Comparison of ENCODE assay signal across 8 cellular contexts in genomic region chr19:42284641-42285341, GRCh38. TPM values are rescaled to one million over a fixed set of nuclear protein-coding genes. Genes with fewer than 3 reads are reported as not detected.
DNase-seq lines count a peak whose midpoint lies in the region; ATAC-seq, FAIRE-seq and TF ChIP-seq lines count a peak whose summit lies in the region.

No MANE protein-coding gene starts in this region.

- H3K9me1 ChIP-seq in endothelial cell of umbilical vein (replicated peaks; ENCODE audit: control insufficient read depth, extremely low read depth, insufficient read depth, low read length), result no peaks in the 10 kb centered on the region

- 10% methylated on average over 26 of the region's 33 CpGs for WGBS in SK-N-SH (ENCODE audit: low lambda C conversion rate)
- WGBS in neuronal stem cell (ENCODE audit: extremely low coverage in 2 of 2, insufficient read length in 2 of 2, insufficient replicate concordance in 1 of 2), 2 donors, result no CpG with 5 or more reads among the region's 33 CpGs

- H3K79me2 ChIP-seq in SK-N-SH (ENCODE audit: insufficient read depth) (peaks cover 47% of the 10 kb centered on the region), endothelial cell of umbilical vein (ENCODE audit: control insufficient read depth, insufficient read depth, low read length) (peaks cover 23% of the 10 kb centered on the region)

- peak overlapping the region; percentile 87 to 91 (median 88) for H3K4me3 Mint-ChIP-seq in T-cell

- peak overlapping the region; percentile 88 to 95 for H3K4me3 ChIP-seq in SK-N-SH (ENCODE audit: low read depth in 2 of 2, low read length in 1 of 2)
- H3K4me3 ChIP-seq in endothelial cell of umbilical vein (replicated peaks in 1 of 3; ENCODE audit: insufficient read depth in 1 of 3, low read depth in 1 of 3, low read length in 3 of 3), result peak overlapping the region; percentile 41 to 63 (median 55)
- H3K4me3 ChIP-seq in neuronal stem cell (ENCODE audit: low read length in 2 of 2), result peak overlapping the region; percentile 87 to 96

- H3K27me3 ChIP-seq in SK-N-SH (ENCODE audit: insufficient read depth), result no peaks in the 10 kb centered on the region
- H3K27me3 ChIP-seq in endothelial cell of umbilical vein (ENCODE audit: control insufficient read depth in 2 of 2, insufficient read depth in 2 of 2, low read length in 2 of 2), result no peaks in the 10 kb centered on the region
- H3K27me3 ChIP-seq in neuronal stem cell (ENCODE audit: control insufficient read depth in 3 of 3, insufficient read depth in 3 of 3, low read depth in 1 of 3, low read length in 3 of 3), result peaks cover 0 to 2% (median 0%) of the 10 kb centered on the region in 3 experiments

- H4K8ac ChIP-seq in neuronal stem cell (ENCODE audit: low read depth, low read length), result peak overlapping the region; percentile 58

- H3K36me3 ChIP-seq in SK-N-SH (replicated peaks in 1 of 2; ENCODE audit: control insufficient read depth in 1 of 2, insufficient read depth in 2 of 2, low read length in 1 of 2) (peaks cover 17 to 31% of the 10 kb centered on the region in 2 experiments), endothelial cell of umbilical vein (ENCODE audit: control insufficient read depth in 2 of 2, extremely low read depth in 1 of 2, insufficient read depth in 2 of 2, low read length in 2 of 2) (peaks cover 4 to 27% of the 10 kb centered on the region in 2 experiments), neuronal stem cell (replicated peaks in 1 of 2; ENCODE audit: control insufficient read depth in 2 of 2, insufficient read depth in 2 of 2, low read length in 2 of 2) (peaks cover 36 to 44% of the 10 kb centered on the region in 2 donors)

- peaks cover 29% of the 10 kb centered on the region for H3F3A ChIP-seq in SK-N-SH (replicated peaks; ENCODE audit: insufficient read depth)

- peak overlapping the region; percentile 62 for H2BK5ac ChIP-seq in neuronal stem cell (ENCODE audit: low read length)

- H4K91ac ChIP-seq in neuronal stem cell (ENCODE audit: low read depth, low read length, poor library complexity), result no peak overlapping the region

- POLR2A ChIA-PET in SK-N-SH (lab: Yijun Ruan, JAX) (interaction anchor here (0.6 to 0.9 kb wide), 2 partner anchors 10 to 38 kb away, joined by 4 read pairs; no protein-coding TSS in a partner anchor), T-cell (lab: Charles Lee) (interaction anchor here in 1 of 2 donors (0.6 kb wide), 2 partner anchors 19 to 74 kb away, joined by 3 to 9 read pairs; no protein-coding TSS in a partner anchor), endothelial cell of umbilical vein (lab: Charles Lee) (no interaction called here)

- dilution Hi-C loops in endothelial cell of umbilical vein (cut with MboI; ENCODE audit: extremely low pct_ligation_motif_present, low sequenced_read_pairs), result no loop called here

- peak overlapping the region; percentile 81 for H3K4ac ChIP-seq in neuronal stem cell (ENCODE audit: low read length)

- FAIRE-seq in endothelial cell of umbilical vein (lab: Jason Lieb, UNC), result peak; percentile 15

- no TSS peak for BruUV-seq in endothelial cell of umbilical vein (replicated peaks; lab: Mats Ljungman, UMichigan)

- H3K79me1 ChIP-seq in neuronal stem cell (ENCODE audit: low read depth, low read length), result peaks cover 28% of the 10 kb centered on the region

- no peak for ATAC-seq in SK-N-SH treated with all-trans-retinoic acid at 6 μM for 48 hours
- no peak for ATAC-seq in T-cell (replicated peaks in 1 of 4)
- no peak for ATAC-seq in GM18868 (IDR thresholded peaks at IDR 0.05; ENCODE audit: unreplicated experiment)
- ATAC-seq in GM18498 (IDR thresholded peaks at IDR 0.05; ENCODE audit: unreplicated experiment), result no peak

- peaks cover 3% of the 10 kb centered on the region for H3K36me3 Mint-ChIP-seq in T-cell

- no peak overlapping the region for H2BK120ac ChIP-seq in neuronal stem cell (ENCODE audit: low read depth, low read length)

- H2AFZ ChIP-seq in SK-N-SH (ENCODE audit: low read depth) (no peak overlapping the region), endothelial cell of umbilical vein (ENCODE audit: low read depth, low read length) (no peak overlapping the region), neuronal stem cell (ENCODE audit: low read length) (peak overlapping the region; percentile 39)

- intact Hi-C loops in endothelial cell of umbilical vein (cut with micrococcal nuclease), result no loop called here

- no peak for TF ChIP-seq EP300 in SK-N-SH (IDR thresholded peaks at IDR 0.05; ENCODE audit: borderline replicate concordance in 1 of 2, low read depth in 1 of 2, low read length in 1 of 2)

- H3K27me3 Mint-ChIP-seq in T-cell, result no peaks in the 10 kb centered on the region

- H3K4me1 ChIP-seq in SK-N-SH (ENCODE audit: control insufficient read depth in 1 of 2, insufficient read depth in 2 of 2, low read depth in 1 of 2, low read length in 1 of 2) (peaks cover 33 to 47% of the 10 kb centered on the region in 2 experiments), endothelial cell of umbilical vein (ENCODE audit: control insufficient read depth, extremely low read depth, insufficient read depth, low read length) (peaks cover 40% of the 10 kb centered on the region), neuronal stem cell (ENCODE audit: control insufficient read depth in 2 of 2, insufficient read depth in 1 of 2, low read depth in 1 of 2, low read length in 2 of 2) (peaks cover 35 to 38% of the 10 kb centered on the region in 2 donors)

- TF ChIP-seq POLR2A in endothelial cell of umbilical vein (IDR thresholded peaks at IDR 0.05; ENCODE audit: low read depth, low read length), result no peak

- no peak for TF ChIP-seq RAD21 in SK-N-SH (IDR thresholded peaks at IDR 0.05; ENCODE audit: low read length)

- peak overlapping the region; percentile 99 for H3K4me2 ChIP-seq in SK-N-SH
- peak overlapping the region; percentile 74 for H3K4me2 ChIP-seq in endothelial cell of umbilical vein (ENCODE audit: insufficient read depth, low read length)
- peak overlapping the region; percentile 97 for H3K4me2 ChIP-seq in neuronal stem cell (ENCODE audit: insufficient read depth, low read length, poor library complexity, severe bottlenecking)

- DNase-seq in SK-N-SH, result no peak
- DNase-seq in T-cell, result peak in 2 of 34 experiments; percentile 15 to 35
- DNase-seq in endothelial cell of umbilical vein (ENCODE audit: low read depth, low spot score), result peak; percentile 20
- DNase-seq in neuronal stem cell (ENCODE audit: low spot score), result peak; percentile 29
- no peak for DNase-seq in NCI-H2196 (lab: John Stamatoyannopoulos, UW; ENCODE audit: unreplicated experiment)

- H4K20me1 ChIP-seq in SK-N-SH (ENCODE audit: insufficient read depth), result peaks cover 24% of the 10 kb centered on the region
- H4K20me1 ChIP-seq in endothelial cell of umbilical vein (replicated peaks; ENCODE audit: control insufficient read depth, extremely low read depth, insufficient read depth, low read length), result no peaks in the 10 kb centered on the region

- H3K4me1 Mint-ChIP-seq in T-cell, result peaks cover 20 to 32% (median 24%) of the 10 kb centered on the region in 3 donors

- peak overlapping the region; percentile 77 for H3K9ac ChIP-seq in SK-N-SH
- peak overlapping the region; percentile 53 for H3K9ac ChIP-seq in endothelial cell of umbilical vein (replicated peaks; ENCODE audit: extremely low read depth, insufficient read depth, low read length)
- H3K9ac ChIP-seq in neuronal stem cell (ENCODE audit: low read depth, low read length, poor library complexity), result peak overlapping the region; percentile 94

- no peaks in the 10 kb centered on the region for H3K9me3 Mint-ChIP-seq in T-cell

- H3K27ac Mint-ChIP-seq in T-cell, result peak overlapping the region; percentile 91 to 95

- CTCF ChIA-PET in SK-N-SH (lab: Yijun Ruan, JAX) (interaction anchor here (0.6 to 1.8 kb wide), 5 partner anchors 10 to 176 kb away, joined by 3 to 9 read pairs (median 3); no protein-coding TSS in a partner anchor), T-cell (lab: Charles Lee) (interaction anchor here in 1 of 2 donors (1.2 to 1.3 kb wide), 2 partner anchors 42 to 176 kb away, joined by 4 to 5 read pairs; partner anchors contain the start of gene GSK3A), endothelial cell of umbilical vein (lab: Charles Lee) (interaction anchor here (1.2 to 3.0 kb wide), 4 partner anchors 12 to 40 kb away, joined by 4 to 17 read pairs (median 4); no protein-coding TSS in a partner anchor)

- H2BK15ac ChIP-seq in neuronal stem cell (ENCODE audit: low read length), result no peak overlapping the region

- no peaks in the 10 kb centered on the region for H3K9me3 ChIP-seq in SK-N-SH
- H3K9me3 ChIP-seq in endothelial cell of umbilical vein (replicated peaks; ENCODE audit: control insufficient read depth, insufficient read depth, low read length), result no peaks in the 10 kb centered on the region
- peaks cover 0 to 2% of the 10 kb centered on the region in 2 donors for H3K9me3 ChIP-seq in neuronal stem cell (replicated peaks in 1 of 2; ENCODE audit: control insufficient read depth in 2 of 2, insufficient read depth in 1 of 2, low read depth in 1 of 2, low read length in 2 of 2)

- H3K14ac ChIP-seq in neuronal stem cell (ENCODE audit: low read length), result peak overlapping the region; percentile 97

- no peak overlapping the region for H2BK12ac ChIP-seq in neuronal stem cell (ENCODE audit: low read length)

- H3K23ac ChIP-seq in neuronal stem cell (ENCODE audit: low read depth, low read length, poor library complexity), result peak overlapping the region; percentile 44

- H2AK5ac ChIP-seq in neuronal stem cell (ENCODE audit: low read depth, low read length), result peak overlapping the region; percentile 82

- TF ChIP-seq CTCF in SK-N-SH (IDR thresholded peaks at IDR 0.05) (no peak), endothelial cell of umbilical vein (IDR thresholded peaks at IDR 0.05; ENCODE audit: extremely low read depth in 1 of 2, insufficient read depth in 1 of 2, low read depth in 1 of 2, low read length in 2 of 2) (no peak)

- H3K9me2 ChIP-seq in SK-N-SH, result no peaks in the 10 kb centered on the region

- H3K18ac ChIP-seq in neuronal stem cell (ENCODE audit: low read length), result peak overlapping the region; percentile 92

- H3K27ac ChIP-seq in SK-N-SH (ENCODE audit: low read depth in 2 of 2, low read length in 1 of 2), result peak overlapping the region in 1 of 2 experiments; percentile 95; a peak in 2 of 4 replicates
- H3K27ac ChIP-seq in endothelial cell of umbilical vein (ENCODE audit: insufficient read depth, low read depth, low read length), result peak overlapping the region; percentile 38
- peak overlapping the region; percentile 50 for H3K27ac ChIP-seq in neuronal stem cell (replicated peaks; ENCODE audit: low read length)

RNA-seq across cellular contexts. Expression of gene CIC, which starts 15.7 kb away (rescaled TPM):
- polyA plus RNA-seq in SK-N-SH (2012; rRNA removed), result 8.6 and 16.9 TPM in 2 replicates
- 7.7 and 12.5 TPM in 2 replicates for polyA plus RNA-seq in SK-N-SH (2012; cell fraction: cytosol; rRNA removed)
- polyA plus RNA-seq in SK-N-SH (2012; cell fraction: nucleus; rRNA removed), result 67.2 and 121 TPM in 2 replicates
- 100 to 1,000 TPM in 4 of 5 donors, 10 to 100 TPM in 1; 93.9 to 110 (median 104) TPM for total RNA-seq in T-cell
- total RNA-seq in endothelial cell of umbilical vein, result 86.0 and 86.3 TPM in 2 replicates
- polyA plus RNA-seq in endothelial cell of umbilical vein, result 18.4 and 23.5 TPM in 2 replicates
- polyA plus RNA-seq in endothelial cell of umbilical vein (2011; cell fraction: cytosol; rRNA removed), result 15.8 and 26.9 TPM in 2 replicates
- 59.1 and 69.4 TPM in 2 replicates for polyA plus RNA-seq in endothelial cell of umbilical vein (2011; cell fraction: nucleus; rRNA removed)
- polyA plus RNA-seq in endothelial cell of umbilical vein (2012), result 28.9 and 43.8 TPM in 2 replicates
- 9.1 and 9.7 TPM in 2 replicates for polyA minus RNA-seq in endothelial cell of umbilical vein
- polyA minus RNA-seq in endothelial cell of umbilical vein (2011; cell fraction: cytosol; rRNA and poly(A)+ RNA removed), result 11.2 TPM
- polyA minus RNA-seq in endothelial cell of umbilical vein (2011; cell fraction: nucleus; rRNA and poly(A)+ RNA removed), result 15.3 and 26.1 TPM in 2 replicates
- polyA plus RNA-seq in neuronal stem cell (2013, experiment 1 of 2), result 38.5 TPM
- polyA plus RNA-seq in neuronal stem cell (2013, experiment 2 of 2), result 37.8 TPM

RNA-seq across cellular contexts. Expression of gene PRR19, which starts 17.1 kb away (rescaled TPM):
- polyA plus RNA-seq in SK-N-SH (2012; rRNA removed), result 1.3 TPM in 2 replicates
- 0.40 and 0.87 TPM in 2 replicates for polyA plus RNA-seq in SK-N-SH (2012; cell fraction: cytosol; rRNA removed)
- polyA plus RNA-seq in SK-N-SH (2012; cell fraction: nucleus; rRNA removed), result 1.3 and 1.7 TPM in 2 replicates
- total RNA-seq in T-cell, result under 1 TPM in 4 of 5 donors, not detected in 1; 0.18 to 0.35 (median 0.27) TPM
- total RNA-seq in endothelial cell of umbilical vein, result 1.0 and 1.5 TPM in 2 replicates
- 1.4 and 1.9 TPM in 2 replicates for polyA plus RNA-seq in endothelial cell of umbilical vein
- polyA plus RNA-seq in endothelial cell of umbilical vein (2011; cell fraction: cytosol; rRNA removed), result 0.98 and 1.0 TPM in 2 replicates
- polyA plus RNA-seq in endothelial cell of umbilical vein (2011; cell fraction: nucleus; rRNA removed), result 0.55 and 0.92 TPM in 2 replicates
- 1.1 and 1.3 TPM in 2 replicates for polyA plus RNA-seq in endothelial cell of umbilical vein (2012)
- 0.53 and 0.62 TPM in 2 replicates for polyA minus RNA-seq in endothelial cell of umbilical vein
- not detected for polyA minus RNA-seq in endothelial cell of umbilical vein (2011; cell fraction: cytosol; rRNA and poly(A)+ RNA removed)
- 0.53 and 0.63 TPM in 2 replicates for polyA minus RNA-seq in endothelial cell of umbilical vein (2011; cell fraction: nucleus; rRNA and poly(A)+ RNA removed)
- polyA plus RNA-seq in neuronal stem cell (2013, experiment 1 of 2), result 2.2 TPM
- polyA plus RNA-seq in neuronal stem cell (2013, experiment 2 of 2), result 2.0 TPM

RNA-seq across cellular contexts. Expression of gene PAFAH1B3, which starts 17.6 kb away (rescaled TPM):
- polyA plus RNA-seq in SK-N-SH (2012; rRNA removed) (105 and 160 TPM in 2 replicates), endothelial cell of umbilical vein (95.0 and 115 TPM in 2 replicates)
- polyA plus RNA-seq in SK-N-SH (2012; cell fraction: cytosol; rRNA removed), result 71.5 and 102 TPM in 2 replicates
- polyA plus RNA-seq in SK-N-SH (2012; cell fraction: nucleus; rRNA removed), result 82.6 and 91.4 TPM in 2 replicates
- total RNA-seq in T-cell (10 to 100 TPM; 15.2 to 22.2 (median 19.1) TPM), endothelial cell of umbilical vein (41.4 and 47.6 TPM in 2 replicates)
- polyA plus RNA-seq in endothelial cell of umbilical vein (2011; cell fraction: cytosol; rRNA removed), result 60.9 and 62.4 TPM in 2 replicates
- polyA plus RNA-seq in endothelial cell of umbilical vein (2011; cell fraction: nucleus; rRNA removed), result 37.0 and 38.1 TPM in 2 replicates
- 41.4 and 45.7 TPM in 2 replicates for polyA plus RNA-seq in endothelial cell of umbilical vein (2012)
- 31.2 and 37.2 TPM in 2 replicates for polyA minus RNA-seq in endothelial cell of umbilical vein
- polyA minus RNA-seq in endothelial cell of umbilical vein (2011; cell fraction: cytosol; rRNA and poly(A)+ RNA removed), result 15.9 TPM
- polyA minus RNA-seq in endothelial cell of umbilical vein (2011; cell fraction: nucleus; rRNA and poly(A)+ RNA removed), result 5.5 and 10.9 TPM in 2 replicates
- polyA plus RNA-seq in neuronal stem cell (2013, experiment 1 of 2), result 134 TPM
- 128 TPM for polyA plus RNA-seq in neuronal stem cell (2013, experiment 2 of 2)

RNA-seq across cellular contexts. Expression of gene TMEM145, which starts 28.3 kb away (rescaled TPM):
- polyA plus RNA-seq in SK-N-SH (2012; rRNA removed) (0.37 and 2.0 TPM in 2 replicates), endothelial cell of umbilical vein (0.24 TPM in 1 of 2 replicates, not detected in the other)
- polyA plus RNA-seq in SK-N-SH (2012; cell fraction: cytosol; rRNA removed), result 0.53 and 1.5 TPM in 2 replicates
- 8.0 and 18.2 TPM in 2 replicates for polyA plus RNA-seq in SK-N-SH (2012; cell fraction: nucleus; rRNA removed)
- total RNA-seq in T-cell (not detected), endothelial cell of umbilical vein (not detected in 2 replicates)
- not detected in 2 replicates for polyA plus RNA-seq in endothelial cell of umbilical vein (2011; cell fraction: cytosol; rRNA removed)
- polyA plus RNA-seq in endothelial cell of umbilical vein (2011; cell fraction: nucleus; rRNA removed), result 0.38 TPM in 1 of 2 replicates, not detected in the other
- not detected in 2 replicates for polyA plus RNA-seq in endothelial cell of umbilical vein (2012)
- polyA minus RNA-seq in endothelial cell of umbilical vein, result 0.13 TPM in 1 of 2 replicates, not detected in the other
- polyA minus RNA-seq in endothelial cell of umbilical vein (2011; cell fraction: cytosol; rRNA and poly(A)+ RNA removed), result not detected
- polyA minus RNA-seq in endothelial cell of umbilical vein (2011; cell fraction: nucleus; rRNA and poly(A)+ RNA removed), result not detected in 2 replicates
- 0.61 TPM for polyA plus RNA-seq in neuronal stem cell (2013, experiment 1 of 2)
- 0.79 TPM for polyA plus RNA-seq in neuronal stem cell (2013, experiment 2 of 2)

RNA-seq across cellular contexts. Expression of gene ERF, which starts 29.9 kb away (rescaled TPM):
- 89.6 and 94.5 TPM in 2 replicates for polyA plus RNA-seq in SK-N-SH (2012; rRNA removed)
- polyA plus RNA-seq in SK-N-SH (2012; cell fraction: cytosol; rRNA removed), result 38.5 and 54.1 TPM in 2 replicates
- polyA plus RNA-seq in SK-N-SH (2012; cell fraction: nucleus; rRNA removed), result 101 and 184 TPM in 2 replicates
- 10 to 100 TPM; 35.9 to 97.3 (median 44.6) TPM for total RNA-seq in T-cell
- 117 and 130 TPM in 2 replicates for total RNA-seq in endothelial cell of umbilical vein
- 102 and 125 TPM in 2 replicates for polyA plus RNA-seq in endothelial cell of umbilical vein
- 43.3 and 54.3 TPM in 2 replicates for polyA plus RNA-seq in endothelial cell of umbilical vein (2011; cell fraction: cytosol; rRNA removed)
- 130 and 152 TPM in 2 replicates for polyA plus RNA-seq in endothelial cell of umbilical vein (2011; cell fraction: nucleus; rRNA removed)
- 40.7 and 61.9 TPM in 2 replicates for polyA plus RNA-seq in endothelial cell of umbilical vein (2012)
- 76.4 and 95.4 TPM in 2 replicates for polyA minus RNA-seq in endothelial cell of umbilical vein
- polyA minus RNA-seq in endothelial cell of umbilical vein (2011; cell fraction: cytosol; rRNA and poly(A)+ RNA removed), result 26.5 TPM
- 38.5 and 45.5 TPM in 2 replicates for polyA minus RNA-seq in endothelial cell of umbilical vein (2011; cell fraction: nucleus; rRNA and poly(A)+ RNA removed)
- 77.7 TPM for polyA plus RNA-seq in neuronal stem cell (2013, experiment 1 of 2)
- polyA plus RNA-seq in neuronal stem cell (2013, experiment 2 of 2), result 78.0 TPM

Comparison
In these comparisons a context has a peak if more than half of its experiments do, and no peak if none do; other contexts are left out.
1. DNase-seq: peak in endothelial cell of umbilical vein (single experiment) and neuronal stem cell (single experiment); none in SK-N-SH (single experiment) and NCI-H2196 (single experiment).
2. Peak in every context shown above with its lines, with median percentiles within 50 percentile points of each other: H3K4me2 ChIP-seq, H3K4me3 ChIP-seq and H3K9ac ChIP-seq.